ENCODE assay signal across 1 cellular context in genomic region chr13:24986826-24987225, GRCh38.
TF ChIP-seq lines count a peak whose summit lies in the region.

No MANE protein-coding gene starts in this region.

TF ChIP-seq in H1, 55 proteins besides CTCF, POLR2A, EP300 and RAD21:
- no peak for TF ChIP-seq JUND (IDR thresholded peaks at IDR 0.05; ENCODE audit: low read length)
- no peak for TF ChIP-seq EGR1 (IDR thresholded peaks at IDR 0.05; ENCODE audit: borderline replicate concordance, low read depth, low read length)
- TF ChIP-seq BCL11A (IDR thresholded peaks at IDR 0.05; ENCODE audit: low read depth in 2 of 2, low read length in 2 of 2): no peak
- TF ChIP-seq TAF1 (IDR thresholded peaks at IDR 0.05; ENCODE audit: low read depth, low read length): no peak
- TF ChIP-seq NANOG (IDR thresholded peaks at IDR 0.05; ENCODE audit: insufficient read depth, low read depth, low read length, poor library complexity, severe bottlenecking): no peak
- no peak for TF ChIP-seq CBX5 (IDR thresholded peaks at IDR 0.05; ENCODE audit: low read depth, low read length)
- no peak for TF ChIP-seq HDAC6 (IDR thresholded peaks at IDR 0.05; ENCODE audit: low read depth, low read length)
- no peak for TF ChIP-seq ATF3 (IDR thresholded peaks at IDR 0.05; ENCODE audit: insufficient read depth, low read depth, low read length)
- no peak for TF ChIP-seq SP2 (IDR thresholded peaks at IDR 0.05; ENCODE audit: low read length)
